Comparison of ENCODE assay signal across 32 cellular contexts in genomic region chr2:6874032-6874431, GRCh38.
"Had no signal": no experiment of that assay in that cellular context is flagged by ENCODE, and none has a peak within 500 bp of the region (broad histone marks: within the 10 kb centered on the region; RNA-seq: fewer than 3 reads in every experiment).

No MANE protein-coding gene starts in this region.

- H3K27me3 ChIP-seq: body of pancreas, esophagus muscularis mucosa, foreskin keratinocyte, gastrocnemius medialis, heart left ventricle had no signal

- H3K27me3 Mint-ChIP-seq: activated B cell treated with CpG ODN at 0.5 μM for 24 hours; activated CD4-positive, alpha-beta T cell treated with anti-CD3 and anti-CD28 coated beads, Interleukin-2, amount 10 ng/mL, durations not matched to agents 24 days and 14 days; activated T-helper 17 cell treated with anti-CD3 and anti-CD28 coated beads, Interleukin-2, amount 50 U/mL, for 72 hours; effector memory CD8-positive, alpha-beta T cell; T-helper 17 cell had no signal

- H3K4me1 ChIP-seq: foreskin keratinocyte, gastrocnemius medialis had no signal

- H3K9me3 Mint-ChIP-seq: activated B cell treated with CpG ODN at 0.5 μM for 24 hours; activated T-helper 17 cell treated with anti-CD3 and anti-CD28 coated beads, Interleukin-2, amount 50 U/mL, for 72 hours had no signal

- DNase-seq: activated B cell treated with CpG ODN at 0.5 μM for 24 hours; activated CD4-positive, alpha-beta memory T cell treated with anti-CD3 and anti-CD28 coated beads, Interleukin-2, amount 10 ng/mL, durations not matched to agents 7 days and 5 days; activated CD4-positive, alpha-beta T cell treated with anti-CD3 and anti-CD28 coated beads, Interleukin-2, amount 10 ng/mL, durations not matched to agents 24 days and 14 days; activated CD4-positive, alpha-beta T cell treated with anti-CD3 and anti-CD28 coated beads, Interleukin-2, amount 50 U/mL, for 4 hours; activated CD8-positive, alpha-beta memory T cell treated with anti-CD3 and anti-CD28 coated beads, Interleukin-2, amount 10 ng/mL, durations not matched to agents 7 days and 5 days; activated CD8-positive, alpha-beta memory T cell treated with anti-CD3 and anti-CD28 coated beads, Interleukin-2, amount 50 U/mL, for 4 hours; activated effector memory CD4-positive, alpha-beta T cell treated with Interleukin-2 at 50 U/mL for 16 hours; activated gamma-delta T cell treated with Interleukin-2 at 50 U/mL for 16 hours; activated naive CD4-positive, alpha-beta T cell treated with Interleukin-2 at 50 U/mL for 16 hours; activated T-cell treated with anti-CD3 and anti-CD28 coated beads, Interleukin-2, amount 50 U/mL, for 1 hour; amniotic stem cell; aorta; body of pancreas; caudate nucleus; cortex of kidney; dermis blood vessel endothelial cell; effector CD4-positive, alpha-beta T cell; effector memory CD8-positive, alpha-beta T cell; foreskin keratinocyte; gastrocnemius medialis; glutamatergic neuron; heart left ventricle; SW 1271; T-helper 1 cell; T-helper 17 cell; T1000; WERI-Rb-1 had no signal

- ATAC-seq: activated CD4-positive, CD25-positive, alpha-beta regulatory T cell treated with anti-CD3 and anti-CD28 coated beads, Interleukin-2, amount 50 U/mL, for 24 hours; activated CD8-positive, alpha-beta memory T cell treated with anti-CD3 and anti-CD28 coated beads, Interleukin-2, amount 10 ng/mL, durations not matched to agents 7 days and 5 days; activated naive CD4-positive, alpha-beta T cell treated with anti-CD3 and anti-CD28 coated beads, Interleukin-2, amount 50 U/mL, for 72 hours; activated T-helper 17 cell treated with anti-CD3 and anti-CD28 coated beads, Interleukin-2, amount 50 U/mL, for 72 hours; body of pancreas; effector memory CD8-positive, alpha-beta T cell; foreskin keratinocyte; gastrocnemius medialis; heart left ventricle; T-helper 17 cell had no signal

- H3K27ac ChIP-seq: body of pancreas, esophagus muscularis mucosa, foreskin keratinocyte, gastrocnemius medialis, heart left ventricle, WERI-Rb-1 had no signal

- H3K4me3 ChIP-seq: body of pancreas, esophagus muscularis mucosa, gastrocnemius medialis, heart left ventricle had no signal

- H3K4me3 Mint-ChIP-seq: activated B cell treated with CpG ODN at 0.5 μM for 24 hours; activated CD4-positive, alpha-beta memory T cell treated with anti-CD3 and anti-CD28 coated beads, Interleukin-2, amount 10 ng/mL, durations not matched to agents 7 days and 5 days; activated CD8-positive, alpha-beta memory T cell treated with anti-CD3 and anti-CD28 coated beads, Interleukin-2, amount 10 ng/mL, durations not matched to agents 7 days and 5 days; activated T-helper 17 cell treated with anti-CD3 and anti-CD28 coated beads, Interleukin-2, amount 50 U/mL, for 72 hours; effector memory CD8-positive, alpha-beta T cell; T-helper 17 cell; T-helper 2 cell treated with Interferon-gamma antibody and Interleukin-4, amounts not matched to agents 5 μg/mL and 100 μg/mL, for 36 hours had no signal

- H3K27ac Mint-ChIP-seq: activated B cell treated with CpG ODN at 0.5 μM for 24 hours; activated CD4-positive, alpha-beta memory T cell treated with anti-CD3 and anti-CD28 coated beads, Interleukin-2, amount 10 ng/mL, durations not matched to agents 7 days and 5 days; activated CD4-positive, alpha-beta T cell treated with anti-CD3 and anti-CD28 coated beads, Interleukin-2, amount 10 ng/mL, durations not matched to agents 24 days and 14 days; activated CD8-positive, alpha-beta memory T cell treated with anti-CD3 and anti-CD28 coated beads, Interleukin-2, amount 10 ng/mL, durations not matched to agents 7 days and 5 days; activated T-helper 17 cell treated with anti-CD3 and anti-CD28 coated beads, Interleukin-2, amount 50 U/mL, for 72 hours; effector memory CD8-positive, alpha-beta T cell; T-helper 17 cell; T-helper 2 cell treated with Interferon-gamma antibody and Interleukin-4, amounts not matched to agents 5 μg/mL and 100 μg/mL, for 36 hours had no signal

- H3K36me3 ChIP-seq: esophagus muscularis mucosa, gastrocnemius medialis, heart left ventricle, WERI-Rb-1 had no signal

- H3K9me3 ChIP-seq: body of pancreas, esophagus muscularis mucosa, gastrocnemius medialis had no signal
